ENCODE assay signal across 12 cellular contexts in genomic region chr19:5514001-5514400, GRCh38. TPM values are rescaled to one million over a fixed set of nuclear protein-coding genes. Genes with fewer than 3 reads are reported as not detected.
"Had no signal": no experiment of that assay in that cellular context is flagged by ENCODE, and none has a peak within 500 bp of the region (broad histone marks: within the 10 kb centered on the region; RNA-seq: fewer than 3 reads in every experiment).

No MANE protein-coding gene starts in this region.

- H3K4me2 ChIP-seq: KMS-11 had no signal

- H3K27ac ChIP-seq: GM23248, HL-60, KMS-11 had no signal

- H3K4me1 ChIP-seq: HAP-1 had no signal

- H3K9ac ChIP-seq: GM23248, KMS-11 had no signal

- H3K4me3 ChIP-seq: GM23248, HAP-1 had no signal

- H2AFZ ChIP-seq: GM23248 had no signal

- DNase-seq: GM23248, GOT3, H7, HFFc6, IMR-90, KBM-7 had no signal

- H3K36me3 ChIP-seq: HAP-1 had no signal

- ATAC-seq: HCT116 had no signal

RNA-seq across cellular contexts. Expression of gene TINCR, which starts 53.8 kb away (rescaled TPM):
- total RNA-seq: IMR-90 had no signal
- polyA plus RNA-seq: GM23248 had no signal

RNA-seq across cellular contexts. Expression of gene ZNRF4, which starts 58.8 kb away (rescaled TPM):
- total RNA-seq: GM23248, H4, H7, HFFc6, HT1080, IMR-90 had no signal
- polyA plus RNA-seq: GM23248, IMR-90 had no signal
